Comparison of ENCODE assay signal across 16 cellular contexts in genomic region chr11:76704171-76704948, GRCh38. TPM values are rescaled to one million over a fixed set of nuclear protein-coding genes. Genes with fewer than 3 reads are reported as not detected.
"Had no signal": no experiment of that assay in that cellular context is flagged by ENCODE, and none has a peak within 500 bp of the region (broad histone marks: within the 10 kb centered on the region; RNA-seq: fewer than 3 reads in every experiment).

No MANE protein-coding gene starts in this region.

- H3K36me3 ChIP-seq: adrenal gland, colonic mucosa, gastrocnemius medialis, neutrophil, stomach, thoracic aorta had no signal

- H3K27me3 ChIP-seq: adrenal gland, colonic mucosa, gastrocnemius medialis had no signal

- H3K4me3 ChIP-seq: adrenal gland, colonic mucosa, gastrocnemius medialis, lung, stomach, thoracic aorta had no signal

- H3K9me3 ChIP-seq: adrenal gland, colonic mucosa, gastrocnemius medialis, neutrophil, stomach, thoracic aorta had no signal

- DNase-seq: activated CD4-positive, alpha-beta T cell treated with anti-CD3 and anti-CD28 coated beads for 48 hours; activated CD8-positive, alpha-beta T cell treated with anti-CD3 and anti-CD28 coated beads, Interleukin-2, amount 10 ng/mL, durations not matched to agents 7 days and 5 days; activated naive CD4-positive, alpha-beta T cell treated with anti-CD3 and anti-CD28 coated beads for 36 hours; adrenal gland; caudate nucleus; colonic mucosa; effector CD4-positive, alpha-beta T cell; gastrocnemius medialis; left colon; naive thymus-derived CD4-positive, alpha-beta T cell; retina; stomach; T-helper 9 cell had no signal

- ATAC-seq: activated CD8-positive, alpha-beta T cell treated with anti-CD3 and anti-CD28 coated beads, Interleukin-2, amount 10 ng/mL, durations not matched to agents 7 days and 5 days; gastrocnemius medialis; left colon; naive thymus-derived CD4-positive, alpha-beta T cell had no signal

- H3K27ac ChIP-seq: adrenal gland, colonic mucosa, gastrocnemius medialis, neutrophil, stomach, thoracic aorta had no signal

- H3K4me1 ChIP-seq: colonic mucosa, gastrocnemius medialis, stomach had no signal

RNA-seq across cellular contexts. Expression of gene LRRC32, which starts 33.8 kb away (rescaled TPM):
- polyA plus RNA-seq: naive thymus-derived CD4-positive, alpha-beta T cell had no signal
